14 cellular contexts compared by ENCODE assay signal in the genomic region with DNA sequence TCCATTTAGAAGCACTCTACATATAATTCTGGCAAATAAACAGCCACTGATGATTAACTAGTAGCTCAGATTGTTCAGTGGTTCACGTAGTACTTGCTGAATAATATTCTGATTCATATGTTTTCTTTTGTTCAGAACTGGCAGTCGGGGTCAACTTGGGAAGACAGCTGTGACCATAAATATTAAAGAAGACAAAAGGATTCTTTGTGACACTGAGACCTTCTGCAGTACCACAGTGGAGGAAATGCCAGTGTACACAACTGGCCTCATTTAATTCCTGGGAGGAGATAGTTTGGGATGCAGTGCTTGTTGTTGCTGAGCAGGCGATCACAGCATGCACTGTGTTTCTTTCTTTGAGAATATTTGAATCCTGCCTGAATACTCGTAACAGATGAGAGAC. TPM values are rescaled to one million over a fixed set of nuclear protein-coding genes. Genes with fewer than 3 reads are reported as not detected.
DNase-seq lines count a peak whose midpoint lies in the region; TF ChIP-seq lines count a peak whose summit lies in the region.
"Had no signal": no experiment of that assay in that cellular context is flagged by ENCODE, and none has a peak within 500 bp of the region (broad histone marks: within the 10 kb centered on the region; RNA-seq: fewer than 3 reads in every experiment).

No MANE protein-coding gene starts in this region.

- DNase-seq in Daoy (ENCODE audit: low read depth) (peak; percentile 11), SK-MEL-5 (ENCODE audit: low read depth, low spot score) (peak; percentile 96), fibroblast of the aortic adventitia (ENCODE audit: low read depth) (peak; percentile 10), pons (ENCODE audit: low spot score) (peak; percentile 96), NCI-H1105 treated with DMSO at 0.1 percent for 48 hours (lab: John Stamatoyannopoulos, UW) (no peak), NCI-H1694 (lab: John Stamatoyannopoulos, UW) (no peak), HAP-1 (ENCODE audit: low spot score in 2 of 2) (no peak)
- DNase-seq in activated naive CD4-positive, alpha-beta T cell (lab: John Stamatoyannopoulos, UW), result no peak
- DNase-seq: activated CD4-positive, alpha-beta T cell treated with anti-CD3 and anti-CD28 coated beads, Interleukin-2, amount 10 ng/mL, durations not matched to agents 24 days and 14 days; activated effector memory CD4-positive, alpha-beta T cell treated with anti-CD3 and anti-CD28 coated beads, Interleukin-2, amount 50 U/mL, for 16 hours; NCI-H1436 treated with DMSO at 0.1 percent for 48 hours; spleen had no signal

- H3K4me1 ChIP-seq in HAP-1, result peaks cover 1% of the 10 kb centered on the region
- H3K4me1 ChIP-seq: BLaER1, vagina had no signal

- H3K27me3 ChIP-seq in HAP-1 (ENCODE audit: low read depth), result no peaks in the 10 kb centered on the region
- H3K27me3 ChIP-seq: BLaER1, spleen, vagina had no signal

- no peak overlapping the region for H3K4me3 ChIP-seq in fibroblast of the aortic adventitia (ENCODE audit: low read depth, low read length)
- no peak overlapping the region for H3K4me3 ChIP-seq in HAP-1
- H3K4me3 ChIP-seq: BLaER1, spleen, vagina had no signal

- no peak for TF ChIP-seq CTCF in fibroblast of the aortic adventitia (IDR thresholded peaks at IDR 0.05; ENCODE audit: insufficient read depth, low read length)

- H3K9me3 ChIP-seq in HAP-1, result no peaks in the 10 kb centered on the region
- H3K9me3 ChIP-seq: vagina had no signal

- no peaks in the 10 kb centered on the region; the same call in 1 of the 2 replicates for H3K36me3 ChIP-seq in HAP-1 (replicated peaks)
- H3K36me3 ChIP-seq: vagina had no signal

- in situ Hi-C loops in SK-MEL-5 (cut with HindIII; ENCODE audit: low pct_unique_long_range_greater_than_20kb, low sequenced_read_pairs) (no loop called here), HAP-1 (cut with MboI; ENCODE audit: low sequenced_read_pairs) (no loop called here)

RNA-seq across cellular contexts. Expression of a gene that starts 26.6 kb away (rescaled TPM):
- total RNA-seq in Daoy (2014; rRNA removed; shearing (Covaris generic)), result 0.09 and 0.46 TPM in 2 replicates
- 0.79 and 1.0 TPM in 2 replicates for total RNA-seq in SK-MEL-5 (2014; rRNA removed; shearing (Covaris generic))
- polyA plus RNA-seq in SK-MEL-5 (2015; cell fraction: cytosol; rRNA removed), result 0.14 and 1.0 TPM in 2 replicates
- polyA plus RNA-seq in SK-MEL-5 (2015; cell fraction: nucleus; rRNA removed), result 3.7 and 8.9 TPM in 2 replicates
- 0.09 TPM in 1 of 2 replicates, not detected in the other for total RNA-seq in fibroblast of the aortic adventitia (ENCODE audit: low replicate concordance)

Comparison
In these comparisons a context has a peak if more than half of its experiments do, and no peak if none do; other contexts are left out.
1. DNase-seq: peak in Daoy (single experiment), SK-MEL-5 (single experiment), fibroblast of the aortic adventitia (single experiment) and pons (single experiment); none in NCI-H1105 treated with DMSO at 0.1 percent for 48 hours (single experiment), activated naive CD4-positive, alpha-beta T cell (0 of 4), NCI-H1694 (single experiment) and HAP-1 (0 of 2).